8 cellular contexts compared by ENCODE assay signal in the genomic region with DNA sequence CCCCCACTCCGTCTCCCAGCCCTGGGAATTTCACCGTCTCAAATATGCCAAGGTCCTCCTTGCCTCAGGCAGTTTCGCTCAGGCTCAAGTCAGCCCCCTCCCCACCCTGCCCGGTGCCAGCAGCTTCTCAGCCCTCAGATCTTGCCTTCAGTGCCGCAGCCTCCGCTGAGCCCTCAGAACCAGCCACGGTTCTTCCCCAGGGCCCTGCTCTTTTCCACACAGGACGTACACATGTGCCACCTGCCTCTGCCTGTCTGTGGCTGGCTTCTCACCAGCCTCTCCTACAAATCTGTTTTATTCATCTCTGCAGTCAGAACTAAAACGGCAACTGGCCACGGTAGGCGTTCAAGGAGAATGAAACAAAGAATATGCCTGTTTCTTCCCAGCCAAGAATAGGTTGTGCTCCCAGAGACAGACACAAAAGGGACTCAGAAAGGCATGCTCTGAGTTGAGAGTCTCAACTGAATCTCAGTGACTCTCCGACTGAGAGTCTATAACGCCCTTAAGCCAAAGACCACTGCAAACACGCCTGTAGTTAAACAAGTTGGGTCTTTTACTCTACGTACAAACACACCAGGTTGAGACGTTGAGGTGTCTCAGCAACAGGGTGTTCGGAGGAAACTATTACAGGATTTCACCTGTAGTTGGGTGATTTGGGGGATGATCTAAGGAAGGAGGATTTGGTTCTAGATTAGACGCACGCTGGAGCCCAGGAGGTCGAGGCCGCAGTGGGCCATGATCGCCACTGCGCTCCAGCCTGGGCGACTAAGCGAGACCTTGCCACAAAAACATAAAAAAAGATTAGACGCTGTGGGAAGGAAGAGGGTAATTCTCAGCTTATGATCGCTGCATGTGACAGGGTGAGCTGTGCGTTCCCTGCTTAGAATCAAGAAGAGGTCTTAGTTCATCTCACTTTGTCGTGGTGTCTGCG. TPM values are rescaled to one million over a fixed set of nuclear protein-coding genes. Genes with fewer than 3 reads are reported as not detected.
DNase-seq lines count a peak whose midpoint lies in the region; ATAC-seq, FAIRE-seq and TF ChIP-seq lines count a peak whose summit lies in the region.

No MANE protein-coding gene starts in this region.

- H4K20me1 ChIP-seq in K562 (replicated peaks; ENCODE audit: control insufficient read depth, insufficient read depth, low read length): no peaks in the 10 kb centered on the region

- H3K4me2 ChIP-seq in K562 (ENCODE audit: insufficient read depth, low read length): peak overlapping the region; percentile 100

- no peaks in the 10 kb centered on the region for H3K27me3 ChIP-seq in K562 (ENCODE audit: control insufficient read depth in 2 of 2, insufficient read depth in 2 of 2, low read length in 2 of 2)
- H3K27me3 ChIP-seq in muscle layer of colon (ENCODE audit: control insufficient read depth in 1 of 2, insufficient read depth in 2 of 2, low read length in 2 of 2): peaks cover 0 to 13% of the 10 kb centered on the region in 2 donors

- H3K9ac ChIP-seq in ES-I3 (ENCODE audit: low read depth, low read length) (peak overlapping the region; percentile 59), K562 (ENCODE audit: insufficient read depth in 1 of 2, low read depth in 2 of 2, low read length in 2 of 2) (peak overlapping the region; percentile 84 to 100), muscle layer of colon (ENCODE audit: low read length) (no peak overlapping the region)

- ATAC-seq in K562 (peak; percentile 13), GM19397 (IDR thresholded peaks at IDR 0.05; ENCODE audit: unreplicated experiment) (no peak), HG02884 (IDR thresholded peaks at IDR 0.05; ENCODE audit: unreplicated experiment) (no peak)

- H2AFZ ChIP-seq in K562 (ENCODE audit: low read depth, low read length): 0 out of 2 replicates have a peak overlapping the region, but pooled peaks have one; percentile 47

- H3K9me1 ChIP-seq in K562 (ENCODE audit: control insufficient read depth, insufficient read depth, low read length): no peaks in the 10 kb centered on the region

- H3K36me3 ChIP-seq in ES-I3 (ENCODE audit: insufficient read depth, low read length): no peaks in the 10 kb centered on the region
- H3K36me3 ChIP-seq in K562 (ENCODE audit: control insufficient read depth, insufficient read depth, low read length): peaks cover 2% of the 10 kb centered on the region; the same call in 1 of the 3 replicates
- H3K36me3 ChIP-seq in muscle layer of colon (ENCODE audit: insufficient read depth, low read length): no peaks in the 10 kb centered on the region

- peak overlapping the region; percentile 78 for H3K27ac ChIP-seq in K562 (ENCODE audit: extremely low read depth, low read depth, low read length)
- peak overlapping the region; percentile 19 for H3K27ac ChIP-seq in muscle layer of colon (ENCODE audit: low read depth, low read length)

- FAIRE-seq in K562 (lab: Jason Lieb, UNC): peak; percentile 73

- TF ChIP-seq RAD21 in K562 (CRISPR knock-in tag; conservative IDR thresholded peaks at IDR 0.05 in 1 of 2, IDR thresholded peaks at IDR 0.05 in 1 of 2): no peak

- H3K9me3 ChIP-seq in ES-I3 (ENCODE audit: control insufficient read depth, insufficient read depth, low read length) (no peaks in the 10 kb centered on the region), K562 (replicated peaks; ENCODE audit: control insufficient read depth, insufficient read depth, low read depth, low read length) (no peaks in the 10 kb centered on the region), muscle layer of colon (ENCODE audit: low read length) (no peaks in the 10 kb centered on the region)

- H3K4me1 ChIP-seq in ES-I3 (ENCODE audit: insufficient read depth, low read length): peaks cover 8% of the 10 kb centered on the region
- H3K4me1 ChIP-seq in K562 (replicated peaks in 1 of 2; ENCODE audit: control insufficient read depth in 2 of 2, insufficient read depth in 2 of 2, low read length in 2 of 2): peaks cover 12 to 37% of the 10 kb centered on the region in 2 experiments; a peak in 4 of 5 replicates
- peaks cover 9% of the 10 kb centered on the region for H3K4me1 ChIP-seq in muscle layer of colon (ENCODE audit: insufficient read depth, low read length)

- POLR2A ChIA-PET in K562 (lab: Yijun Ruan, JAX): interaction anchor here (0.7 to 1.6 kb wide), 9 partner anchors 10 to 149 kb away, joined by 3 to 5 read pairs (median 3); a partner anchor contains a TSS

- WGBS in K562 (ENCODE audit: insufficient coverage, low coverage, missing lambda C conversion rate): 2% methylated on average over 29 of the region's 30 CpGs

- BruUV-seq in K562 (replicated peaks; lab: Mats Ljungman, UMichigan): TSS peak; percentile 65

- intact Hi-C loops in K562 (cut with micrococcal nuclease): loop anchor here (2.0 kb wide), 1 partner anchor 22 kb away; no protein-coding TSS in a partner anchor

- CTCF ChIA-PET in K562 (lab: Yijun Ruan, JAX; ENCODE audit: low intra/inter-chr PET ratio): no interaction called here

- TF ChIP-seq EP300 in K562 (IDR thresholded peaks at IDR 0.05; ENCODE audit: low read length): no peak

- peak; percentile 29 for DNase-seq in KG1 (lab: John Stamatoyannopoulos, UW)
- peak in 2 of 4 experiments; percentile 18 to 24 for DNase-seq in K562 (ENCODE audit: extremely low read depth in 1 of 4, low spot score in 3 of 4)
- no peak for DNase-seq in GM13977 (ENCODE audit: low spot score)
- no peak for DNase-seq in amygdala (lab: John Stamatoyannopoulos, UW)

- H3K79me2 ChIP-seq in K562 (ENCODE audit: control insufficient read depth, insufficient read depth, low read length): peaks cover 35% of the 10 kb centered on the region

- TF ChIP-seq POLR2A in K562 (conservative IDR thresholded peaks at IDR 0.05): no peak

- in situ Hi-C loops in K562 (cut with MboI) (loop anchor here (5.0 kb wide), 1 partner anchor 99 kb away; a partner anchor contains a TSS), GM13977 (cut with MboI; ENCODE audit: low pct_unique_long_range_greater_than_20kb, low sequenced_read_pairs, unreplicated experiment) (loop anchor here (10.0 kb wide), 1 partner anchor 96 kb away; a partner anchor contains a TSS)

- H3K4me3 ChIP-seq in K562 (peak overlapping the region; percentile 91), muscle layer of colon (ENCODE audit: low read depth in 1 of 2, low read length in 2 of 2) (peak overlapping the region in 1 of 2 donors; percentile 63)

- TF ChIP-seq CTCF in K562 (IDR thresholded peaks at IDR 0.05 in 2 of 3, conservative IDR thresholded peaks at IDR 0.05 in 1 of 3; ENCODE audit: insufficient read depth in 2 of 3, low read depth in 1 of 3, low read length in 3 of 3) (no peak), GM13977 (IDR thresholded peaks at IDR 0.05; ENCODE audit: extremely low read depth, insufficient read depth, missing control alignments) (no peak)

RNA-seq across cellular contexts. Expression of a gene that starts 10.5 kb away (rescaled TPM):
- total RNA-seq in K562 (2011; cell fraction: chromatin; rRNA removed; ENCODE audit: low replicate concordance): 0.25 and 3.0 TPM in 2 replicates
- 0.67 and 3.3 TPM in 2 replicates for total RNA-seq in K562 (2011; cell fraction: nucleolus; rRNA removed)
- 0.53 and 1.2 TPM in 2 replicates for total RNA-seq in K562 (2011; cell fraction: nucleoplasm; rRNA removed)
- total RNA-seq in K562 (2014; rRNA removed) (not detected in 2 replicates), K562 (2014; rRNA removed; fragmentation: Illumina TruSeq; extraction: Trizol) (not detected in 2 replicates), K562 (2015; rRNA removed; fragmentation: Illumina TruSeq; extraction: Trizol) (not detected in 2 replicates), K562 (2021) (0.35 and 0.36 TPM in 2 replicates)
- polyA plus RNA-seq in K562 (2011; rRNA removed) (0.03 and 0.04 TPM in 2 replicates), K562 (2014; fragmentation: Illumina TruSeq; extraction: Trizol) (0.08 TPM in 1 of 2 replicates, not detected in the other), K562 (2014; fragmentation: Nextera tagmentation; extraction: Ambion mirVana) (not detected), K562 (2014; rRNA removed) (0.08 and 0.16 TPM in 2 replicates)
- 0.04 and 0.07 TPM in 2 replicates for polyA plus RNA-seq in K562 (2011; cell fraction: cytosol; rRNA removed)
- 0.34 and 0.67 TPM in 2 replicates for polyA plus RNA-seq in K562 (2011; cell fraction: nucleus; rRNA removed)
- polyA plus RNA-seq in K562 (2012): 0.35 and 0.38 TPM in 2 replicates
- polyA minus RNA-seq in K562 (2011; rRNA and poly(A)+ RNA removed): not detected in 2 replicates
- not detected in 2 replicates for polyA minus RNA-seq in K562 (2011; cell fraction: cytosol; rRNA and poly(A)+ RNA removed)
- polyA minus RNA-seq in K562 (2011; cell fraction: nucleus; rRNA and poly(A)+ RNA removed): 0.13 and 0.56 TPM in 2 replicates

RNA-seq across cellular contexts. Expression of a gene that starts 13.9 kb away (rescaled TPM):
- 175 and 615 TPM in 2 replicates for total RNA-seq in K562 (2011; cell fraction: chromatin; rRNA removed; ENCODE audit: low replicate concordance)
- total RNA-seq in K562 (2011; cell fraction: nucleolus; rRNA removed): 837 and 852 TPM in 2 replicates
- total RNA-seq in K562 (2011; cell fraction: nucleoplasm; rRNA removed): 311 and 347 TPM in 2 replicates
- 231 and 272 TPM in 2 replicates for total RNA-seq in K562 (2014; rRNA removed)
- total RNA-seq in K562 (2014; rRNA removed; fragmentation: Illumina TruSeq; extraction: Trizol): 11.3 and 24.9 TPM in 2 replicates
- 140 and 141 TPM in 2 replicates for total RNA-seq in K562 (2015; rRNA removed; fragmentation: Illumina TruSeq; extraction: Trizol)
- total RNA-seq in K562 (2021): 311 and 322 TPM in 2 replicates
- 132 and 158 TPM in 2 replicates for polyA plus RNA-seq in K562 (2011; rRNA removed)
- polyA plus RNA-seq in K562 (2011; cell fraction: cytosol; rRNA removed): 141 and 377 TPM in 2 replicates
- polyA plus RNA-seq in K562 (2011; cell fraction: nucleus; rRNA removed): 1,627 and 2,902 TPM in 2 replicates
- polyA plus RNA-seq in K562 (2012): 245 and 282 TPM in 2 replicates
- polyA plus RNA-seq in K562 (2014; fragmentation: Illumina TruSeq; extraction: Trizol): 48.4 and 105 TPM in 2 replicates
- polyA plus RNA-seq in K562 (2014; fragmentation: Nextera tagmentation; extraction: Ambion mirVana): 1 to 10 TPM in 1 of 2 experiments, under 1 TPM in 1; 0.99 to 4.1 TPM
- 352 and 365 TPM in 2 replicates for polyA plus RNA-seq in K562 (2014; rRNA removed)
- polyA minus RNA-seq in K562 (2011; rRNA and poly(A)+ RNA removed): 9.4 and 25.8 TPM in 2 replicates
- 61.7 and 63.0 TPM in 2 replicates for polyA minus RNA-seq in K562 (2011; cell fraction: cytosol; rRNA and poly(A)+ RNA removed)
- polyA minus RNA-seq in K562 (2011; cell fraction: nucleus; rRNA and poly(A)+ RNA removed): 112 and 134 TPM in 2 replicates

RNA-seq across cellular contexts. Expression of a gene that starts 41.4 kb away (rescaled TPM):
- not detected in 2 replicates for total RNA-seq in K562 (2011; cell fraction: chromatin; rRNA removed; ENCODE audit: low replicate concordance)
- not detected in 2 replicates for total RNA-seq in K562 (2011; cell fraction: nucleolus; rRNA removed)
- not detected in 2 replicates for total RNA-seq in K562 (2011; cell fraction: nucleoplasm; rRNA removed)
- total RNA-seq in K562 (2014; rRNA removed) (not detected in 2 replicates), K562 (2014; rRNA removed; fragmentation: Illumina TruSeq; extraction: Trizol) (not detected in 2 replicates), K562 (2015; rRNA removed; fragmentation: Illumina TruSeq; extraction: Trizol) (not detected in 2 replicates), K562 (2021) (not detected in 2 replicates)
- polyA plus RNA-seq in K562 (2011; rRNA removed) (not detected in 2 replicates), K562 (2014; fragmentation: Illumina TruSeq; extraction: Trizol) (not detected in 2 replicates), K562 (2014; fragmentation: Nextera tagmentation; extraction: Ambion mirVana) (not detected), K562 (2014; rRNA removed) (not detected in 2 replicates)
- 0.06 TPM in 1 of 2 replicates, not detected in the other for polyA plus RNA-seq in K562 (2011; cell fraction: cytosol; rRNA removed)
- polyA plus RNA-seq in K562 (2011; cell fraction: nucleus; rRNA removed): not detected in 2 replicates
- polyA plus RNA-seq in K562 (2012): not detected in 2 replicates
- polyA minus RNA-seq in K562 (2011; rRNA and poly(A)+ RNA removed): not detected in 2 replicates
- not detected in 2 replicates for polyA minus RNA-seq in K562 (2011; cell fraction: cytosol; rRNA and poly(A)+ RNA removed)
- polyA minus RNA-seq in K562 (2011; cell fraction: nucleus; rRNA and poly(A)+ RNA removed): not detected in 2 replicates

RNA-seq across cellular contexts. Expression of a gene that starts 41.6 kb away (rescaled TPM):
- total RNA-seq in K562 (2011; cell fraction: chromatin; rRNA removed; ENCODE audit: low replicate concordance): 158 and 355 TPM in 2 replicates
- 181 and 194 TPM in 2 replicates for total RNA-seq in K562 (2011; cell fraction: nucleolus; rRNA removed)
- 119 and 136 TPM in 2 replicates for total RNA-seq in K562 (2011; cell fraction: nucleoplasm; rRNA removed)
- 30.1 and 35.1 TPM in 2 replicates for total RNA-seq in K562 (2014; rRNA removed)
- 14.4 and 14.8 TPM in 2 replicates for total RNA-seq in K562 (2014; rRNA removed; fragmentation: Illumina TruSeq; extraction: Trizol)
- total RNA-seq in K562 (2015; rRNA removed; fragmentation: Illumina TruSeq; extraction: Trizol): 21.0 and 21.6 TPM in 2 replicates
- 33.9 and 36.6 TPM in 2 replicates for total RNA-seq in K562 (2021)
- 27.3 and 40.1 TPM in 2 replicates for polyA plus RNA-seq in K562 (2011; rRNA removed)
- polyA plus RNA-seq in K562 (2011; cell fraction: cytosol; rRNA removed): 33.0 and 35.1 TPM in 2 replicates
- polyA plus RNA-seq in K562 (2011; cell fraction: nucleus; rRNA removed): 128 and 134 TPM in 2 replicates
- polyA plus RNA-seq in K562 (2012): 25.3 and 58.7 TPM in 2 replicates
- 23.8 and 31.3 TPM in 2 replicates for polyA plus RNA-seq in K562 (2014; fragmentation: Illumina TruSeq; extraction: Trizol)
- under 1 TPM; 0.55 to 0.89 TPM for polyA plus RNA-seq in K562 (2014; fragmentation: Nextera tagmentation; extraction: Ambion mirVana)
- 29.6 and 33.6 TPM in 2 replicates for polyA plus RNA-seq in K562 (2014; rRNA removed)
- 32.0 and 36.7 TPM in 2 replicates for polyA minus RNA-seq in K562 (2011; rRNA and poly(A)+ RNA removed)
- polyA minus RNA-seq in K562 (2011; cell fraction: cytosol; rRNA and poly(A)+ RNA removed): 17.1 and 24.8 TPM in 2 replicates
- polyA minus RNA-seq in K562 (2011; cell fraction: nucleus; rRNA and poly(A)+ RNA removed): 38.5 and 64.6 TPM in 2 replicates

RNA-seq across cellular contexts. Expression of a gene that starts 43.4 kb away (rescaled TPM):
- not detected in 2 replicates for total RNA-seq in K562 (2011; cell fraction: chromatin; rRNA removed; ENCODE audit: low replicate concordance)
- not detected in 2 replicates for total RNA-seq in K562 (2011; cell fraction: nucleolus; rRNA removed)
- not detected in 2 replicates for total RNA-seq in K562 (2011; cell fraction: nucleoplasm; rRNA removed)
- not detected in 2 replicates for total RNA-seq in K562 (2014; rRNA removed)
- total RNA-seq in K562 (2014; rRNA removed; fragmentation: Illumina TruSeq; extraction: Trizol): not detected in 2 replicates
- not detected in 2 replicates for total RNA-seq in K562 (2015; rRNA removed; fragmentation: Illumina TruSeq; extraction: Trizol)
- not detected in 2 replicates for total RNA-seq in K562 (2021)
- polyA plus RNA-seq in K562 (2011; rRNA removed): not detected in 2 replicates
- not detected in 2 replicates for polyA plus RNA-seq in K562 (2011; cell fraction: cytosol; rRNA removed)
- polyA plus RNA-seq in K562 (2011; cell fraction: nucleus; rRNA removed): not detected in 2 replicates
- polyA plus RNA-seq in K562 (2012): not detected in 2 replicates
- polyA plus RNA-seq in K562 (2014; fragmentation: Illumina TruSeq; extraction: Trizol): not detected in 2 replicates
- polyA plus RNA-seq in K562 (2014; fragmentation: Nextera tagmentation; extraction: Ambion mirVana): not detected
- not detected in 2 replicates for polyA plus RNA-seq in K562 (2014; rRNA removed)
- polyA minus RNA-seq in K562 (2011; rRNA and poly(A)+ RNA removed): not detected in 2 replicates
- not detected in 2 replicates for polyA minus RNA-seq in K562 (2011; cell fraction: cytosol; rRNA and poly(A)+ RNA removed)
- polyA minus RNA-seq in K562 (2011; cell fraction: nucleus; rRNA and poly(A)+ RNA removed): not detected in 2 replicates
